ENCODE assay signal across 1 cellular context in the genomic region with DNA sequence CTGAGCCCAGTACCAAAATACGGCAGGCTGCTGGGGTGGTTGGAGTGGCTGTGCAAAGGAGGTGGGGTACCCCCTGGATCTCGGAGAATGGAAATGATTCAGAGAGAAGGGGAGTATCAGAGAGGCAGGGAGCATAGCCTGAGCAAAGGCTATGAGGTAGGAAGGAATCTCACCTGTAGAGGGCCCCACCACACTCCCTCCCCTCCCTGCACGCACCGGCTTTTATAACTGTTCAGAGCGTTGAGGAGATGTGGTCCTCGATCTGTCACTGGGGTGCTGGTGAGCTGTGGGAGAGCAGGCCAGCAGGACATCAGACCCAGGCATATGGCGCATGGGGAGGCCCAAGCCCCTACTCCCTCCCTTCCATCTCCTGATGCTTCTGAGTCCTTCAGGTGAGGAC.
TF ChIP-seq lines count a peak whose summit lies in the region.

No MANE protein-coding gene starts in this region.

TF ChIP-seq in H1, 55 proteins besides CTCF, POLR2A, EP300 and RAD21:
- no peak for TF ChIP-seq CHD2 (IDR thresholded peaks at IDR 0.05; ENCODE audit: low read length)
- TF ChIP-seq CBX5 (IDR thresholded peaks at IDR 0.05; ENCODE audit: low read depth, low read length), result no peak
- no peak for TF ChIP-seq JUND (IDR thresholded peaks at IDR 0.05; ENCODE audit: low read length)
- no peak for TF ChIP-seq SRF (IDR thresholded peaks at IDR 0.05; ENCODE audit: low read depth, low read length)
- TF ChIP-seq TAF1 (IDR thresholded peaks at IDR 0.05; ENCODE audit: low read depth, low read length), result no peak
- TF ChIP-seq CEBPB (IDR thresholded peaks at IDR 0.05; ENCODE audit: low read depth, low read length), result no peak
- TF ChIP-seq RNF2 (IDR thresholded peaks at IDR 0.05; ENCODE audit: borderline replicate concordance, low read depth, low read length, missing control alignments, poor library complexity, severe bottlenecking), result no peak
- TF ChIP-seq GTF2F1 (IDR thresholded peaks at IDR 0.05; ENCODE audit: borderline replicate concordance, low read depth, low read length), result no peak
- TF ChIP-seq SIN3A (conservative IDR thresholded peaks at IDR 0.05 in 1 of 2, IDR thresholded peaks at IDR 0.05 in 1 of 2; ENCODE audit: low read depth in 1 of 2, low read length in 2 of 2), result no peak
- TF ChIP-seq TBP (IDR thresholded peaks at IDR 0.05; ENCODE audit: low read depth, low read length), result no peak
- TF ChIP-seq POU5F1 (IDR thresholded peaks at IDR 0.05; ENCODE audit: low read depth, low read length), result no peak
- TF ChIP-seq NRF1 (IDR thresholded peaks at IDR 0.05; ENCODE audit: low read depth, low read length), result no peak
- no peak for TF ChIP-seq ZNF274 (IDR thresholded peaks at IDR 0.05; ENCODE audit: borderline replicate concordance, extremely low read depth, low read length)
